Comparison of ENCODE assay signal across 10 cellular contexts in the genomic region with DNA sequence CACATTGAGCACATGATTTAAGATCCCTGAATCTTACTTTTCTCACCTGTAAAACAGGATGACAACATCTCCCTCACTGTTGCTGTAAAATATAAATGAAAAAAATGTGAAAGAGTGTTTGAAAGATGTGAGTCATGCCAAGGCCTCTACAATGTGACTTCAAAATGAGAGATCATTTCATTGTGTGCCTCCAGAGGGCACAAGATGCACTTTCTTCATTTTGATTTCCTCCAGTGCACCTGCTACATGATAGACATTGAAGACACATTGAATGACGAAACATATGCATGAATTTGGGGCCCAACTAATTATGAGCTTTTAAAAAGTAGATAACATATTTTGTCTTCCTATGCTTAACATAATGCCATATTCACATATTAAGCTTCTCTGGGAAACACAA.
DNase-seq lines count a peak whose midpoint lies in the region; ATAC-seq, FAIRE-seq and TF ChIP-seq lines count a peak whose summit lies in the region.
"Had no signal": no experiment of that assay in that cellular context is flagged by ENCODE, and none has a peak within 500 bp of the region (broad histone marks: within the 10 kb centered on the region; RNA-seq: fewer than 3 reads in every experiment).

No MANE protein-coding gene starts in this region.

- TF ChIP-seq EP300 in A549 (IDR thresholded peaks at IDR 0.05), result no peak

- POLR2A ChIA-PET in A549 (lab: Yijun Ruan, JAX), result no interaction called here

- H3K4me1 ChIP-seq in A549, result peaks cover 22% of the 10 kb centered on the region

- peak overlapping the region; percentile 84 to 87; a peak in 3 of 6 replicates for H3K27ac ChIP-seq in A549

- TF ChIP-seq POLR2A in A549 (IDR thresholded peaks at IDR 0.05; ENCODE audit: low read length), result no peak

- TF ChIP-seq CTCF in A549 (IDR thresholded peaks at IDR 0.05), result no peak; the same call in 2 of the 3 replicates
- peak; percentile 36 for TF ChIP-seq CTCF in GM12873 (IDR thresholded peaks at IDR 0.05; ENCODE audit: insufficient read depth, low read depth, low read length, missing control alignments)

- no peak overlapping the region for H3K4me3 ChIP-seq in A549

- TF ChIP-seq RAD21 in A549 (conservative IDR thresholded peaks at IDR 0.05 in 1 of 2, IDR thresholded peaks at IDR 0.05 in 1 of 2), result peak in 1 of 2 experiments; percentile 51; a peak in 2 of 5 replicates

- peak; percentile 54 to 62; a peak in 5 of 6 replicates for ATAC-seq in A549
- ATAC-seq in GM19328 (IDR thresholded peaks at IDR 0.05; ENCODE audit: unreplicated experiment), result no peak
- ATAC-seq in GM18868 (IDR thresholded peaks at IDR 0.05; ENCODE audit: unreplicated experiment), result no peak

- DNase-seq in A549 (ENCODE audit: low read depth in 1 of 2, low spot score in 1 of 2) (peak; percentile 51 to 62), RCC 7860 (ENCODE audit: low spot score) (peak; percentile 39), fibroblast of peridontal ligament (ENCODE audit: extremely low read depth) (peak; percentile 48), C1 segment of cervical spinal cord (lab: John Stamatoyannopoulos, UW) (no peak), NCI-H146 treated with DMSO at 0.1 percent for 48 hours (lab: John Stamatoyannopoulos, UW; ENCODE audit: unreplicated experiment) (no peak)
- DNase-seq: NCI-H2081 treated with DMSO at 0.1 percent for 48 hours; stimulated activated naive B cell treated with anti-CD40 and anti-IgM and Interleukin-4, amounts not matched to agents 10 μg/mL and 1 μg/mL and 100 μg/mL, for 72 hours had no signal

- no peak overlapping the region for H3K4me2 ChIP-seq in A549

- H3K9me3 ChIP-seq in A549, result no peaks in the 10 kb centered on the region

- CTCF ChIA-PET in A549 (lab: Yijun Ruan, JAX), result interaction anchor here (0.7 to 2.9 kb wide), 7 partner anchors 10 to 680 kb away, joined by 3 to 15 read pairs (median 5); no protein-coding TSS in a partner anchor

- WGBS in A549 (ENCODE audit: missing lambda C conversion rate), result 69% methylated on average over 1 of the region's 1 CpG

- FAIRE-seq in A549 (lab: Jason Lieb, UNC) (no peak), RCC 7860 (lab: Jason Lieb, UNC) (peak; percentile 51)

TF ChIP-seq in A549, 52 proteins besides CTCF, POLR2A, EP300 and RAD21:
- TF ChIP-seq FOSL2 (IDR thresholded peaks at IDR 0.05) (no peak), FOSL2 (CRISPR knock-in tag; IDR thresholded peaks at IDR 0.05) (peak; percentile 64; the same call in 1 of the 2 replicates), POLR2AphosphoS2 (conservative IDR thresholded peaks at IDR 0.05; ENCODE audit: low read length) (no peak), SMC3 (IDR thresholded peaks at IDR 0.05) (0 out of 3 replicates have a peak, but pooled peaks have one; percentile 18), NPAS2 (CRISPR knock-in tag; IDR thresholded peaks at IDR 0.05; ENCODE audit: borderline replicate concordance) (no peak)
- TF ChIP-seq, protein P1, sequence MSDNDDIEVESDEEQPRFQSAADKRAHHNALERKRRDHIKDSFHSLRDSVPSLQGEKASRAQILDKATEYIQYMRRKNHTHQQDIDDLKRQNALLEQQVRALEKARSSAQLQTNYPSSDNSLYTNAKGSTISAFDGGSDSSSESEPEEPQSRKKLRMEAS (IDR thresholded peaks at IDR 0.05), result peak; percentile 31; the same call in 1 of the 2 replicates
TF ChIP-seq in A549: peak in this region for 3.

Comparison
In these comparisons a context has a peak if more than half of its experiments do, and no peak if none do; other contexts are left out.
1. ATAC-seq: peak in A549 (2 of 2); none in GM19328 (single experiment) and GM18868 (single experiment).
2. DNase-seq: peak in A549 (2 of 2), RCC 7860 (single experiment) and fibroblast of peridontal ligament (single experiment); none in C1 segment of cervical spinal cord (0 of 14) and NCI-H146 treated with DMSO at 0.1 percent for 48 hours (single experiment).